ENCODE assay signal across 9 cellular contexts in genomic region chr1:80656011-80656627, GRCh38.
A peak's percentile ranks its signal among the peaks of the same experiment; 100 is the strongest.
DNase-seq lines count a peak whose midpoint lies in the region; ATAC-seq and TF ChIP-seq lines count a peak whose summit lies in the region.
"Had no signal": no experiment of that assay in that cellular context is flagged by ENCODE, and none has a peak within 500 bp of the region (broad histone marks: within the 10 kb centered on the region; RNA-seq: fewer than 3 reads in every experiment).

No MANE protein-coding gene starts in this region.

- H3K36me3 Mint-ChIP-seq in stimulated activated memory B cell treated with anti-CD40 and anti-IgM and Interleukin-4, amounts not matched to agents 10 μg/mL and 1 μg/mL and 100 μg/mL, for 72 hours = peaks cover 6% of the 10 kb centered on the region
- H3K36me3 Mint-ChIP-seq: activated naive CD4-positive, alpha-beta T cell treated with anti-CD3 and anti-CD28 coated beads, Interleukin-2, amount 50 U/mL, for 24 hours had no signal

- H3K4me3 Mint-ChIP-seq in stimulated activated memory B cell treated with anti-CD40 and anti-IgM and Interleukin-4, amounts not matched to agents 10 μg/mL and 1 μg/mL and 100 μg/mL, for 72 hours = peak overlapping the region; percentile 8
- H3K4me3 Mint-ChIP-seq: activated naive CD4-positive, alpha-beta T cell treated with anti-CD3 and anti-CD28 coated beads, Interleukin-2, amount 50 U/mL, for 24 hours had no signal

- TF ChIP-seq CTCF in cardiac fibroblast (IDR thresholded peaks at IDR 0.05; ENCODE audit: low read depth, low read length) = peak; percentile 18

- H3K9me3 Mint-ChIP-seq in stimulated activated memory B cell treated with anti-CD40 and anti-IgM and Interleukin-4, amounts not matched to agents 10 μg/mL and 1 μg/mL and 100 μg/mL, for 72 hours = peaks cover 8% of the 10 kb centered on the region
- H3K9me3 Mint-ChIP-seq: activated naive CD4-positive, alpha-beta T cell treated with anti-CD3 and anti-CD28 coated beads, Interleukin-2, amount 50 U/mL, for 24 hours had no signal

- H3K4me1 Mint-ChIP-seq in stimulated activated memory B cell treated with anti-CD40 and anti-IgM and Interleukin-4, amounts not matched to agents 10 μg/mL and 1 μg/mL and 100 μg/mL, for 72 hours = peaks cover 7% of the 10 kb centered on the region
- H3K4me1 Mint-ChIP-seq: activated naive CD4-positive, alpha-beta T cell treated with anti-CD3 and anti-CD28 coated beads, Interleukin-2, amount 50 U/mL, for 24 hours had no signal

- ATAC-seq in GM21367 (IDR thresholded peaks at IDR 0.05; ENCODE audit: unreplicated experiment) (peak; percentile 93), HG03575 (IDR thresholded peaks at IDR 0.05; ENCODE audit: extremely low read depth, insufficient number of reproducible peaks, low FRiP score, unreplicated experiment) (peak; percentile 43)
- ATAC-seq in stimulated activated memory B cell treated with anti-CD40 and anti-IgM and Interleukin-4, amounts not matched to agents 10 μg/mL and 1 μg/mL and 100 μg/mL, for 72 hours = peak; percentile 57

- no peaks in the 10 kb centered on the region for H3K27me3 Mint-ChIP-seq in stimulated activated memory B cell treated with anti-CD40 and anti-IgM and Interleukin-4, amounts not matched to agents 10 μg/mL and 1 μg/mL and 100 μg/mL, for 72 hours
- H3K27me3 Mint-ChIP-seq: activated naive CD4-positive, alpha-beta T cell treated with anti-CD3 and anti-CD28 coated beads, Interleukin-2, amount 50 U/mL, for 24 hours had no signal

- intact Hi-C loops in posterior cingulate gyrus (cut with DNase I) = no loop called here

- H3K4me3 ChIP-seq in cardiac fibroblast (replicated peaks in 1 of 2; ENCODE audit: low read depth in 2 of 2, low read length in 2 of 2) = no peak overlapping the region

- peak overlapping the region; percentile 18 for H3K27ac Mint-ChIP-seq in stimulated activated memory B cell treated with anti-CD40 and anti-IgM and Interleukin-4, amounts not matched to agents 10 μg/mL and 1 μg/mL and 100 μg/mL, for 72 hours
- H3K27ac Mint-ChIP-seq: activated naive CD4-positive, alpha-beta T cell treated with anti-CD3 and anti-CD28 coated beads, Interleukin-2, amount 50 U/mL, for 24 hours had no signal

- no peak for TF ChIP-seq POLR2A in erythroblast (IDR thresholded peaks at IDR 0.05; ENCODE audit: low read length)

- peak; percentile 82 for DNase-seq in DMS114 treated with DMSO at 0.1 percent for 48 hours (lab: John Stamatoyannopoulos, UW; ENCODE audit: unreplicated experiment)
- peak; percentile 4 for DNase-seq in cardiac fibroblast (ENCODE audit: low read depth in 2 of 2)
- DNase-seq in erythroblast (lab: John Stamatoyannopoulos, UW) = no peak
- no peak for DNase-seq in activated gamma-delta T cell (lab: John Stamatoyannopoulos, UW)
- no peak for DNase-seq in posterior cingulate gyrus

Comparison
In these comparisons a context has a peak if more than half of its experiments do, and no peak if none do; other contexts are left out.
1. DNase-seq: peak in DMS114 treated with DMSO at 0.1 percent for 48 hours (single experiment) and cardiac fibroblast (2 of 2); none in erythroblast (0 of 2), activated gamma-delta T cell (single experiment) and posterior cingulate gyrus (0 of 10).
2. ATAC-seq: peak in every context shown above with its lines; median percentile 93 in GM21367; 57 in stimulated activated memory B cell treated with anti-CD40 and anti-IgM and Interleukin-4, amounts not matched to agents 10 μg/mL and 1 μg/mL and 100 μg/mL, for 72 hours; 43 in HG03575.